27 cellular contexts compared by ENCODE assay signal in the genomic region with DNA sequence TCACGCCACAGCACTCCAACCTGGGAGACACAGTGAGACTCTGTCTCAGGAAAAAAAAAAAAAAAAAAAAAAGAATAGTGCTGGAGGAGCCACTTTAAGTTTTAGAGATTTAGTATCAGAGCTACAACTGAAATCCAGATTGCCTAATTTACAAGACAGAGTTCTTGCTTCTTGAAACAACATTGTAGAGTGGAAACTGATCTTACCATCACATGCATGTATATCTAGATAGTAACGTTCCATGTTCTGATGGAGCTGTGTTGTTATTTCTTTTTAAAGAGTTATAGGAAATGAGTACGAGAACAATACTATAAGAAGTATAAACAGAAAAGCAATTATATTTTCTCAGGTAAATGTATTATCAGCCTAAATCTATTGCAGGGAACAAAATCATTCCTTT. TPM values are rescaled to one million over a fixed set of nuclear protein-coding genes. Genes with fewer than 3 reads are reported as not detected.
DNase-seq lines count a peak whose midpoint lies in the region; ATAC-seq, FAIRE-seq and TF ChIP-seq lines count a peak whose summit lies in the region.
"Had no signal": no experiment of that assay in that cellular context is flagged by ENCODE, and none has a peak within 500 bp of the region (broad histone marks: within the 10 kb centered on the region; RNA-seq: fewer than 3 reads in every experiment).

No MANE protein-coding gene starts in this region.

- H3K36me3 ChIP-seq in K562 (ENCODE audit: control insufficient read depth, insufficient read depth, low read length), result peaks cover 4% of the 10 kb centered on the region; the same call in 1 of the 3 replicates

- H3K36me3 Mint-ChIP-seq in nephron progenitor cell (ENCODE audit: low read depth), result peaks cover 45% of the 10 kb centered on the region

- DNase-seq in K562 (ENCODE audit: extremely low read depth in 1 of 4, low spot score in 3 of 4) (no peak), nephron progenitor cell (no peak), ureter (ENCODE audit: low spot score) (no peak), OCI-M2 (lab: John Stamatoyannopoulos, UW; ENCODE audit: unreplicated experiment) (no peak), cerebellum (ENCODE audit: low spot score) (no peak), AML-193 (lab: John Stamatoyannopoulos, UW) (no peak)
- DNase-seq: 8988T; ACHN; BE2C; C1 segment of cervical spinal cord; CD4-positive, alpha-beta memory T cell; CD4-positive, CD25-positive, alpha-beta regulatory T cell; CD8-positive, alpha-beta memory T cell; COR-L47; DMS 273 treated with DMSO at 0.1 percent for 48 hours; DMS153; DMS53; DMS79; DND-41; EL; GDM1 had no signal

- H2AFZ ChIP-seq in K562 (ENCODE audit: low read depth, low read length), result no peak overlapping the region

- no TSS peak for BruUV-seq in K562 (replicated peaks; lab: Mats Ljungman, UMichigan)

- CTCF ChIA-PET in K562 (lab: Yijun Ruan, JAX; ENCODE audit: low intra/inter-chr PET ratio), result no interaction called here

- H3K27me3 ChIP-seq in K562 (ENCODE audit: control insufficient read depth in 2 of 2, insufficient read depth in 2 of 2, low read length in 2 of 2), result no peaks in the 10 kb centered on the region
- H3K27me3 ChIP-seq: BE2C, BLaER1 had no signal

- POLR2A ChIA-PET in K562 (lab: Yijun Ruan, JAX), result interaction anchor here (1.0 to 1.3 kb wide), 2 partner anchors 11 to 18 kb away, joined by 3 to 5 read pairs; no protein-coding TSS in a partner anchor

- H3K9ac ChIP-seq in K562 (ENCODE audit: insufficient read depth in 1 of 2, low read depth in 2 of 2, low read length in 2 of 2), result no peak overlapping the region
- H3K9ac ChIP-seq: BLaER1 had no signal

- peak; percentile 40 for FAIRE-seq in K562 (lab: Jason Lieb, UNC)
- FAIRE-seq in islet of Langerhans (lab: Jason Lieb, UNC), result peak; percentile 24
- FAIRE-seq: GM12878, GM12892, GM18507 had no signal

- H3K9me3 ChIP-seq in K562 (replicated peaks; ENCODE audit: control insufficient read depth, insufficient read depth, low read depth, low read length), result no peaks in the 10 kb centered on the region
- H3K9me3 ChIP-seq: BE2C, BLaER1 had no signal

- H3K9me3 Mint-ChIP-seq in nephron progenitor cell, result no peaks in the 10 kb centered on the region
- H3K9me3 Mint-ChIP-seq: CD14-positive monocyte; CD4-positive, alpha-beta memory T cell; CD4-positive, CD25-positive, alpha-beta regulatory T cell; CD8-positive, alpha-beta memory T cell had no signal

- no peak overlapping the region for H3K4me3 ChIP-seq in K562
- H3K4me3 ChIP-seq: BLaER1, GM12878 had no signal

- TF ChIP-seq POLR2A in K562 (conservative IDR thresholded peaks at IDR 0.05), result no peak

- no peak for ATAC-seq in K562
- ATAC-seq: GM12878 had no signal

- no peaks in the 10 kb centered on the region for H4K20me1 ChIP-seq in K562 (replicated peaks; ENCODE audit: control insufficient read depth, insufficient read depth, low read length)

- no peak for TF ChIP-seq EP300 in K562 (IDR thresholded peaks at IDR 0.05; ENCODE audit: low read length)

- no peaks in the 10 kb centered on the region for H3K4me1 ChIP-seq in K562 (replicated peaks in 1 of 2; ENCODE audit: control insufficient read depth in 2 of 2, insufficient read depth in 2 of 2, low read length in 2 of 2)
- H3K4me1 ChIP-seq: BE2C, BLaER1 had no signal

- H3K79me2 ChIP-seq in K562 (ENCODE audit: control insufficient read depth, insufficient read depth, low read length), result peaks cover 93% of the 10 kb centered on the region

- TF ChIP-seq CTCF in K562 (IDR thresholded peaks at IDR 0.05 in 2 of 3, conservative IDR thresholded peaks at IDR 0.05 in 1 of 3; ENCODE audit: insufficient read depth in 2 of 3, low read depth in 1 of 3, low read length in 3 of 3) (no peak), nephron progenitor cell (IDR thresholded peaks at IDR 0.05) (no peak)

- H3K27ac Mint-ChIP-seq in nephron progenitor cell, result peak overlapping the region; percentile 57
- H3K27ac Mint-ChIP-seq: CD14-positive monocyte; CD4-positive, alpha-beta memory T cell; CD4-positive, CD25-positive, alpha-beta regulatory T cell had no signal

- no peaks in the 10 kb centered on the region for H3K27me3 Mint-ChIP-seq in nephron progenitor cell (ENCODE audit: low read depth, poor library complexity)
- H3K27me3 Mint-ChIP-seq: CD4-positive, alpha-beta memory T cell; CD4-positive, CD25-positive, alpha-beta regulatory T cell; CD8-positive, alpha-beta memory T cell had no signal

- no peaks in the 10 kb centered on the region for H3K9me1 ChIP-seq in K562 (ENCODE audit: control insufficient read depth, insufficient read depth, low read length)

- WGBS in K562 (ENCODE audit: insufficient coverage, low coverage, missing lambda C conversion rate), result 86% methylated on average over 3 of the region's 3 CpGs

- no peak for TF ChIP-seq RAD21 in K562 (CRISPR knock-in tag; conservative IDR thresholded peaks at IDR 0.05 in 1 of 2, IDR thresholded peaks at IDR 0.05 in 1 of 2)

- in situ Hi-C loops in K562 (cut with MboI), result no loop called here

- H3K27ac ChIP-seq in K562 (ENCODE audit: extremely low read depth, low read depth, low read length), result no peak overlapping the region
- H3K27ac ChIP-seq: BLaER1 had no signal

- H3K4me1 Mint-ChIP-seq in nephron progenitor cell, result no peaks in the 10 kb centered on the region
- H3K4me1 Mint-ChIP-seq: CD14-positive monocyte had no signal

- H3K4me2 ChIP-seq in K562 (ENCODE audit: insufficient read depth, low read length), result no peak overlapping the region
- H3K4me2 ChIP-seq: BLaER1 had no signal

- no peak overlapping the region for H3K4me3 Mint-ChIP-seq in nephron progenitor cell
- H3K4me3 Mint-ChIP-seq: CD14-positive monocyte; CD4-positive, alpha-beta memory T cell; CD4-positive, CD25-positive, alpha-beta regulatory T cell; CD8-positive, alpha-beta memory T cell had no signal

- intact Hi-C loops in K562 (cut with micrococcal nuclease), result no loop called here

TF ChIP-seq in K562, 482 proteins besides CTCF, POLR2A, EP300 and RAD21:
- TF ChIP-seq KLF16 (IDR thresholded peaks at IDR 0.05) (no peak), CTBP1 (IDR thresholded peaks at IDR 0.05; ENCODE audit: borderline replicate concordance) (no peak)

RNA-seq across cellular contexts. Expression of gene TBCA, which starts 48.9 kb away (rescaled TPM):
- 8.1 and 28.0 TPM in 2 replicates for total RNA-seq in K562 (2011; cell fraction: chromatin; rRNA removed; ENCODE audit: low replicate concordance)
- 11.3 and 12.1 TPM in 2 replicates for total RNA-seq in K562 (2011; cell fraction: nucleolus; rRNA removed)
- total RNA-seq in K562 (2011; cell fraction: nucleoplasm; rRNA removed), result 23.6 and 28.9 TPM in 2 replicates
- total RNA-seq in K562 (2014; rRNA removed), result 200 and 293 TPM in 2 replicates
- total RNA-seq in K562 (2014; rRNA removed; fragmentation: Illumina TruSeq; extraction: Trizol), result 274 and 305 TPM in 2 replicates
- total RNA-seq in K562 (2015; rRNA removed; fragmentation: Illumina TruSeq; extraction: Trizol), result 315 and 336 TPM in 2 replicates
- 267 and 288 TPM in 2 replicates for total RNA-seq in K562 (2021)
- polyA plus RNA-seq in K562 (2011; rRNA removed), result 119 and 164 TPM in 2 replicates
- 25.0 and 59.7 TPM in 2 replicates for polyA plus RNA-seq in K562 (2011; cell fraction: cytosol; rRNA removed)
- polyA plus RNA-seq in K562 (2011; cell fraction: nucleus; rRNA removed), result 26.6 and 38.8 TPM in 2 replicates
- 258 and 421 TPM in 2 replicates for polyA plus RNA-seq in K562 (2012)
- polyA plus RNA-seq in K562 (2014; fragmentation: Illumina TruSeq; extraction: Trizol), result 308 and 334 TPM in 2 replicates
- polyA plus RNA-seq in K562 (2014; fragmentation: Nextera tagmentation; extraction: Ambion mirVana), result 100 to 1,000 TPM; 588 to 661 TPM
- 596 and 618 TPM in 2 replicates for polyA plus RNA-seq in K562 (2014; rRNA removed)
- polyA minus RNA-seq in K562 (2011; rRNA and poly(A)+ RNA removed), result 42.7 and 54.8 TPM in 2 replicates
- polyA minus RNA-seq in K562 (2011; cell fraction: cytosol; rRNA and poly(A)+ RNA removed), result 36.1 and 53.5 TPM in 2 replicates
- polyA minus RNA-seq in K562 (2011; cell fraction: nucleus; rRNA and poly(A)+ RNA removed), result 7.1 and 16.2 TPM in 2 replicates
- total RNA-seq in ureter, result 133 TPM
- total RNA-seq in cerebellum, result 61.0 TPM
